8 cellular contexts compared by ENCODE assay signal in genomic region chr22:38172489-38173155, GRCh38. TPM values are rescaled to one million over a fixed set of nuclear protein-coding genes. Genes with fewer than 3 reads are reported as not detected.
DNase-seq lines count a peak whose midpoint lies in the region; ATAC-seq and TF ChIP-seq lines count a peak whose summit lies in the region.

No MANE protein-coding gene starts in this region.

- ATAC-seq in lung (ENCODE audit: insufficient read depth, low FRiP score), result peak; percentile 29
- no peak for ATAC-seq in GM21529 (IDR thresholded peaks at IDR 0.05; ENCODE audit: unreplicated experiment)

- H3K4me3 ChIP-seq in lung (no peak overlapping the region), urinary bladder (ENCODE audit: low read depth, low read length) (no peak overlapping the region)

- DNase-seq in activated CD4-positive, alpha-beta T cell treated with anti-CD3 and anti-CD28 coated beads, Interleukin-2, amount 50 U/mL, for 1 hour, result peak; percentile 17
- DNase-seq in activated CD4-positive, alpha-beta T cell treated with anti-CD3 and anti-CD28 coated beads, Interleukin-2, amount 50 U/mL, for 48 hours, result no peak
- DNase-seq in astrocyte of the hippocampus (ENCODE audit: low read depth, low spot score) (peak; percentile 84), lung (ENCODE audit: low spot score) (peak; percentile 49), NCI-H2227 (lab: John Stamatoyannopoulos, UW; ENCODE audit: unreplicated experiment) (no peak), NCI-H510A (lab: John Stamatoyannopoulos, UW) (no peak)

- H3K4me1 ChIP-seq in lung (ENCODE audit: control insufficient read depth in 2 of 2, insufficient read depth in 2 of 2, low read length in 2 of 2) (peaks cover 10 to 24% of the 10 kb centered on the region in 2 donors), urinary bladder (ENCODE audit: insufficient read depth) (no peaks in the 10 kb centered on the region)

- no peak for TF ChIP-seq CTCF in lung (IDR thresholded peaks at IDR 0.05; ENCODE audit: control extremely low read depth, extremely low read depth)

- H3K9me3 ChIP-seq in lung (ENCODE audit: control insufficient read depth in 2 of 2, insufficient read depth in 1 of 2, low read length in 1 of 2), result no peaks in the 10 kb centered on the region

- H3K27ac ChIP-seq in lung (ENCODE audit: low read depth in 1 of 2, low read length in 1 of 2), result peak overlapping the region; percentile 5 to 79
- peak overlapping the region; percentile 42 for H3K27ac ChIP-seq in urinary bladder (ENCODE audit: low read depth)

- 33 to 34% methylated on average over 18 of the region's 18 CpGs for WGBS in lung, 2 donors
- WGBS in urinary bladder, result 56% methylated on average over 18 of the region's 18 CpGs

- H3K27me3 ChIP-seq in lung (ENCODE audit: control insufficient read depth, insufficient read depth), result no peaks in the 10 kb centered on the region

- H3K36me3 ChIP-seq in lung (ENCODE audit: control insufficient read depth in 2 of 2, insufficient read depth in 2 of 2, low read length in 2 of 2), result peaks cover 0 to 2% of the 10 kb centered on the region in 2 donors
- H3K36me3 ChIP-seq in urinary bladder (ENCODE audit: insufficient read depth), result no peaks in the 10 kb centered on the region

RNA-seq across cellular contexts. Expression of gene PLA2G6, which starts 9.0 kb away (rescaled TPM):
- total RNA-seq in lung (10 to 100 TPM; 36.8 to 73.5 TPM), urinary bladder (21.2 TPM)
- polyA plus RNA-seq in lung (10 to 100 TPM; 11.9 to 37.8 TPM), urinary bladder (21.1 TPM)

RNA-seq across cellular contexts. Expression of gene MAFF, which starts 29.2 kb away (rescaled TPM):
- total RNA-seq in lung (10 to 100 TPM; 30.0 to 43.9 TPM), urinary bladder (8.4 TPM)
- polyA plus RNA-seq in lung (10 to 100 TPM; 36.3 to 57.8 TPM), urinary bladder (32.4 TPM)

Comparison
In these comparisons a context has a peak if more than half of its experiments do, and no peak if none do; other contexts are left out.
1. DNase-seq: peak in activated CD4-positive, alpha-beta T cell treated with anti-CD3 and anti-CD28 coated beads, Interleukin-2, amount 50 U/mL, for 1 hour (single experiment), astrocyte of the hippocampus (single experiment) and lung (single experiment); none in activated CD4-positive, alpha-beta T cell treated with anti-CD3 and anti-CD28 coated beads, Interleukin-2, amount 50 U/mL, for 48 hours (0 of 2), NCI-H2227 (single experiment) and NCI-H510A (single experiment).